ENCODE assay signal across 37 cellular contexts in genomic region chr5:138910546-138911185, GRCh38. TPM values are rescaled to one million over a fixed set of nuclear protein-coding genes. Genes with fewer than 3 reads are reported as not detected.
A peak's percentile ranks its signal among the peaks of the same experiment; 100 is the strongest.
DNase-seq lines count a peak whose midpoint lies in the region; ATAC-seq and TF ChIP-seq lines count a peak whose summit lies in the region.
"Had no signal": no experiment of that assay in that cellular context is flagged by ENCODE, and none has a peak within 500 bp of the region (broad histone marks: within the 10 kb centered on the region; RNA-seq: fewer than 3 reads in every experiment).

No MANE protein-coding gene starts in this region.

- 93 to 100% methylated on average over 4 to 7 of the region's 7 CpGs for WGBS in endodermal cell (ENCODE audit: insufficient coverage in 1 of 2, insufficient read length in 1 of 2), 2 experiments
- 91% methylated on average over 7 of the region's 7 CpGs for WGBS in smooth muscle cell (ENCODE audit: low lambda C conversion rate)

- H3K4me3 ChIP-seq in endodermal cell (ENCODE audit: low read length) (no peak overlapping the region), smooth muscle cell (no peak overlapping the region)
- H3K4me3 ChIP-seq: esophagus squamous epithelium, lung, mucosa of descending colon, testis had no signal

- H3K27ac Mint-ChIP-seq in activated CD8-positive, alpha-beta T cell treated with anti-CD3 and anti-CD28 coated beads, Interleukin-2, amount 10 ng/mL, durations not matched to agents 7 days and 5 days, result no peak overlapping the region
- no peak overlapping the region for H3K27ac Mint-ChIP-seq in activated CD8-positive, alpha-beta T cell treated with anti-CD3 and anti-CD28 coated beads for 36 hours
- H3K27ac Mint-ChIP-seq in endodermal cell, result peak overlapping the region; percentile 18
- H3K27ac Mint-ChIP-seq: activated naive CD8-positive, alpha-beta T cell treated with anti-CD3 and anti-CD28 coated beads, Interleukin-2, amount 50 U/mL, for 24 hours; activated T-cell treated with anti-CD3 and anti-CD28 coated beads, Interleukin-2, amount 50 U/mL, for 24 hours; CD4-positive, CD25-positive, alpha-beta regulatory T cell; stimulated activated naive CD8-positive, alpha-beta T cell treated with anti-CD3 and anti-CD28 coated beads, Interleukin-15, Interleukin-2, amounts not matched to agents 100 ng/mL and 50 ng/mL, for 24 hours had no signal

- H3K4me1 Mint-ChIP-seq in activated CD8-positive, alpha-beta T cell treated with anti-CD3 and anti-CD28 coated beads, Interleukin-2, amount 10 ng/mL, durations not matched to agents 7 days and 5 days (ENCODE audit: low read depth), result peaks cover 6% of the 10 kb centered on the region
- no peaks in the 10 kb centered on the region for H3K4me1 Mint-ChIP-seq in activated CD8-positive, alpha-beta T cell treated with anti-CD3 and anti-CD28 coated beads for 36 hours (ENCODE audit: low read depth)
- peaks cover 5% of the 10 kb centered on the region for H3K4me1 Mint-ChIP-seq in endodermal cell
- H3K4me1 Mint-ChIP-seq: activated naive CD8-positive, alpha-beta T cell treated with anti-CD3 and anti-CD28 coated beads, Interleukin-2, amount 50 U/mL, for 24 hours; CD4-positive, CD25-positive, alpha-beta regulatory T cell; nephron had no signal

- H3K4me1 ChIP-seq in endodermal cell (ENCODE audit: control insufficient read depth, insufficient read depth, low read length) (no peaks in the 10 kb centered on the region), smooth muscle cell (ENCODE audit: low read depth) (peaks cover 5% of the 10 kb centered on the region)
- H3K4me1 ChIP-seq: esophagus squamous epithelium, testis had no signal

- no peak overlapping the region for H3K4me3 Mint-ChIP-seq in activated CD8-positive, alpha-beta T cell treated with anti-CD3 and anti-CD28 coated beads, Interleukin-2, amount 10 ng/mL, durations not matched to agents 7 days and 5 days
- no peak overlapping the region for H3K4me3 Mint-ChIP-seq in activated CD8-positive, alpha-beta T cell treated with anti-CD3 and anti-CD28 coated beads for 36 hours
- no peak overlapping the region for H3K4me3 Mint-ChIP-seq in endodermal cell
- H3K4me3 Mint-ChIP-seq: activated naive CD8-positive, alpha-beta T cell treated with anti-CD3 and anti-CD28 coated beads, Interleukin-2, amount 50 U/mL, for 24 hours; activated T-cell treated with anti-CD3 and anti-CD28 coated beads, Interleukin-2, amount 50 U/mL, for 24 hours; CD4-positive, CD25-positive, alpha-beta regulatory T cell; nephron; stimulated activated naive CD8-positive, alpha-beta T cell treated with anti-CD3 and anti-CD28 coated beads, Interleukin-15, Interleukin-2, amounts not matched to agents 100 ng/mL and 50 ng/mL, for 24 hours had no signal

- H3K36me3 ChIP-seq in endodermal cell (ENCODE audit: control insufficient read depth, insufficient read depth, low read length) (peaks cover 66% of the 10 kb centered on the region), smooth muscle cell (ENCODE audit: low read depth) (peaks cover under 1% of the 10 kb centered on the region)

- peaks cover 7% of the 10 kb centered on the region for H3K27me3 Mint-ChIP-seq in activated CD8-positive, alpha-beta T cell treated with anti-CD3 and anti-CD28 coated beads, Interleukin-2, amount 10 ng/mL, durations not matched to agents 7 days and 5 days (ENCODE audit: low read depth)
- H3K27me3 Mint-ChIP-seq in activated CD8-positive, alpha-beta T cell treated with anti-CD3 and anti-CD28 coated beads for 36 hours, result peaks cover 3% of the 10 kb centered on the region
- H3K27me3 Mint-ChIP-seq in endodermal cell (ENCODE audit: insufficient read depth), result no peaks in the 10 kb centered on the region
- H3K27me3 Mint-ChIP-seq: activated naive CD8-positive, alpha-beta T cell treated with anti-CD3 and anti-CD28 coated beads, Interleukin-2, amount 50 U/mL, for 24 hours; activated T-cell treated with anti-CD3 and anti-CD28 coated beads, Interleukin-2, amount 50 U/mL, for 24 hours; CD4-positive, CD25-positive, alpha-beta regulatory T cell; stimulated activated naive CD8-positive, alpha-beta T cell treated with anti-CD3 and anti-CD28 coated beads, Interleukin-15, Interleukin-2, amounts not matched to agents 100 ng/mL and 50 ng/mL, for 24 hours had no signal

- H3K27me3 ChIP-seq in endodermal cell (ENCODE audit: control insufficient read depth, insufficient read depth, low read length, poor library complexity, severe bottlenecking) (no peaks in the 10 kb centered on the region), smooth muscle cell (ENCODE audit: low read depth) (no peaks in the 10 kb centered on the region)
- H3K27me3 ChIP-seq: esophagus squamous epithelium, testis had no signal

- H3K9me3 ChIP-seq in endodermal cell (ENCODE audit: control insufficient read depth, low read length) (no peaks in the 10 kb centered on the region), smooth muscle cell (replicated peaks; ENCODE audit: low read depth) (no peaks in the 10 kb centered on the region)
- H3K9me3 ChIP-seq: esophagus squamous epithelium, mucosa of descending colon, testis had no signal

- H3K9ac ChIP-seq in endodermal cell (ENCODE audit: extremely low read depth, low read length, poor library complexity, severe bottlenecking), result no peak overlapping the region
- H3K9ac ChIP-seq in smooth muscle cell (ENCODE audit: low read depth), result no peak overlapping the region
- H3K9ac ChIP-seq: KMS-11 had no signal

- no peak for TF ChIP-seq CTCF in activated CD8-positive, alpha-beta T cell treated with anti-CD3 and anti-CD28 coated beads for 36 hours (IDR thresholded peaks at IDR 0.05)
- TF ChIP-seq CTCF in endodermal cell (conservative IDR thresholded peaks at IDR 0.05) (no peak), smooth muscle cell (IDR thresholded peaks at IDR 0.05; ENCODE audit: borderline replicate concordance, insufficient read depth, poor library complexity, severe bottlenecking) (no peak)

- H2AFZ ChIP-seq in smooth muscle cell (ENCODE audit: low read depth), result no peak overlapping the region

- peaks cover 76% of the 10 kb centered on the region for H4K20me1 ChIP-seq in smooth muscle cell (ENCODE audit: low read depth)

- peaks cover 6% of the 10 kb centered on the region for H3F3A ChIP-seq in smooth muscle cell (ENCODE audit: low read depth)

- H3K27ac ChIP-seq in endodermal cell (ENCODE audit: low read depth, low read length) (no peak overlapping the region), smooth muscle cell (ENCODE audit: low read depth) (peak overlapping the region; percentile 1)
- H3K27ac ChIP-seq: esophagus squamous epithelium, HL-60, KMS-11, testis had no signal

- intact Hi-C loops in activated CD8-positive, alpha-beta T cell treated with anti-CD3 and anti-CD28 coated beads for 36 hours (cut with micrococcal nuclease), result no loop called here

- CTCF ChIA-PET in activated CD8-positive, alpha-beta T cell treated with anti-CD3 and anti-CD28 coated beads, Interleukin-2, amount 10 ng/mL, durations not matched to agents 7 days and 5 days (lab: Charles Lee), result interaction anchor here (0.7 kb wide), 1 partner anchor 86 kb away, joined by 3 read pairs; no protein-coding TSS in a partner anchor
- CTCF ChIA-PET in activated CD8-positive, alpha-beta T cell treated with anti-CD3 and anti-CD28 coated beads for 36 hours (lab: Charles Lee), result interaction anchor here (0.7 kb wide), 1 partner anchor 85 kb away, joined by 3 read pairs; no protein-coding TSS in a partner anchor

- peak; percentile 27 for DNase-seq in activated CD8-positive, alpha-beta T cell treated with anti-CD3 and anti-CD28 coated beads, Interleukin-2, amount 10 ng/mL, durations not matched to agents 7 days and 5 days
- no peak for DNase-seq in activated CD8-positive, alpha-beta T cell treated with anti-CD3 and anti-CD28 coated beads for 36 hours
- DNase-seq in M059J (ENCODE audit: low read depth), result peak; percentile 42
- DNase-seq in endodermal cell, result no peak
- no peak for DNase-seq in smooth muscle cell (lab: John Stamatoyannopoulos, UW; ENCODE audit: unreplicated experiment)
- DNase-seq in activated CD4-positive, CD25-positive, alpha-beta regulatory T cell (lab: John Stamatoyannopoulos, UW), result no peak
- DNase-seq: 8988T; activated CD4-positive, alpha-beta T cell treated with anti-CD3 and anti-CD28 coated beads for 48 hours; activated naive CD8-positive, alpha-beta T cell treated with anti-CD3 and anti-CD28 coated beads, Interleukin-2, amount 50 U/mL, for 24 hours; activated T-cell treated with anti-CD3 and anti-CD28 coated beads, Interleukin-2, amount 50 U/mL, for 24 hours; central memory CD4-positive, alpha-beta T cell; dermis blood vessel endothelial cell; DMS79 treated with DMSO at 0.1 percent for 48 hours; esophagus squamous epithelium; foreskin melanocyte; H7; left cardiac atrium; mucosa of descending colon; NCI-H1417 treated with DMSO at 0.1 percent for 48 hours; NCI-H2029 treated with DMSO at 0.1 percent for 48 hours; NCI-H226; NCI-H526 treated with DMSO at 0.1 percent for 48 hours; SHP77; small intestine; stimulated activated CD4-positive, alpha-beta T cell treated with anti-CD3 and anti-CD28 coated beads, Interleukin-1b, Interleukin-23, amount 100 ng/mL, for 48 hours; testis had no signal

- H3K36me3 Mint-ChIP-seq in activated CD8-positive, alpha-beta T cell treated with anti-CD3 and anti-CD28 coated beads, Interleukin-2, amount 10 ng/mL, durations not matched to agents 7 days and 5 days (ENCODE audit: low read depth), result peaks cover 8% of the 10 kb centered on the region
- H3K36me3 Mint-ChIP-seq in activated CD8-positive, alpha-beta T cell treated with anti-CD3 and anti-CD28 coated beads for 36 hours (ENCODE audit: low read depth), result no peaks in the 10 kb centered on the region
- peaks cover 56% of the 10 kb centered on the region for H3K36me3 Mint-ChIP-seq in endodermal cell (ENCODE audit: low read depth)
- H3K36me3 Mint-ChIP-seq: CD4-positive, CD25-positive, alpha-beta regulatory T cell had no signal

- no peak for ATAC-seq in activated CD8-positive, alpha-beta T cell treated with anti-CD3 and anti-CD28 coated beads, Interleukin-2, amount 10 ng/mL, durations not matched to agents 7 days and 5 days
- no peak for ATAC-seq in activated CD8-positive, alpha-beta T cell treated with anti-CD3 and anti-CD28 coated beads for 36 hours
- ATAC-seq in GM19328 (IDR thresholded peaks at IDR 0.05; ENCODE audit: unreplicated experiment), result no peak
- no peak for ATAC-seq in HG02970 (IDR thresholded peaks at IDR 0.05; ENCODE audit: low FRiP score, unreplicated experiment)
- ATAC-seq: activated naive CD8-positive, alpha-beta T cell treated with anti-CD3 and anti-CD28 coated beads, Interleukin-2, amount 50 U/mL, for 24 hours; left cardiac atrium; mucosa of descending colon; Panc1 had no signal

- H3K9me3 Mint-ChIP-seq in activated CD8-positive, alpha-beta T cell treated with anti-CD3 and anti-CD28 coated beads, Interleukin-2, amount 10 ng/mL, durations not matched to agents 7 days and 5 days (ENCODE audit: insufficient read depth), result peaks cover 4% of the 10 kb centered on the region
- no peaks in the 10 kb centered on the region for H3K9me3 Mint-ChIP-seq in activated CD8-positive, alpha-beta T cell treated with anti-CD3 and anti-CD28 coated beads for 36 hours
- H3K9me3 Mint-ChIP-seq in endodermal cell, result no peaks in the 10 kb centered on the region
- H3K9me3 Mint-ChIP-seq: activated naive CD8-positive, alpha-beta T cell treated with anti-CD3 and anti-CD28 coated beads, Interleukin-2, amount 50 U/mL, for 24 hours; activated T-cell treated with anti-CD3 and anti-CD28 coated beads, Interleukin-2, amount 50 U/mL, for 24 hours; nephron; stimulated activated naive CD8-positive, alpha-beta T cell treated with anti-CD3 and anti-CD28 coated beads, Interleukin-15, Interleukin-2, amounts not matched to agents 100 ng/mL and 50 ng/mL, for 24 hours had no signal

- peaks cover 38% of the 10 kb centered on the region for H3K79me2 ChIP-seq in smooth muscle cell (ENCODE audit: low read depth)

- POLR2A ChIA-PET in activated CD8-positive, alpha-beta T cell treated with anti-CD3 and anti-CD28 coated beads, Interleukin-2, amount 10 ng/mL, durations not matched to agents 7 days and 5 days (lab: Charles Lee), result no interaction called here
- POLR2A ChIA-PET in activated CD8-positive, alpha-beta T cell treated with anti-CD3 and anti-CD28 coated beads for 36 hours (lab: Charles Lee), result interaction anchor here (0.6 kb wide), 1 partner anchor 38 kb away, joined by 3 read pairs; no protein-coding TSS in a partner anchor

- H3K4me2 ChIP-seq in smooth muscle cell, result no peak overlapping the region
- H3K4me2 ChIP-seq: KMS-11 had no signal

RNA-seq across cellular contexts. Expression of gene LRRTM2, which starts 35.5 kb away (rescaled TPM):
- under 1 TPM in 1 of 2 experiments, not detected in 1; 0.26 TPM for total RNA-seq in activated CD8-positive, alpha-beta T cell treated with anti-CD3 and anti-CD28 coated beads, Interleukin-2, amount 10 ng/mL, durations not matched to agents 7 days and 5 days
- total RNA-seq in activated CD8-positive, alpha-beta T cell treated with anti-CD3 and anti-CD28 coated beads for 36 hours, result not detected
- total RNA-seq in M059J (2014; rRNA removed; shearing (Covaris generic)), result not detected in 2 replicates
- total RNA-seq in endodermal cell, result not detected
- 6.3 TPM for polyA plus RNA-seq in endodermal cell (2013, experiment 1 of 2)
- 3.5 TPM for polyA plus RNA-seq in endodermal cell (2013, experiment 2 of 2)
- total RNA-seq in smooth muscle cell, result 0.22 and 0.81 TPM in 2 replicates
- polyA plus RNA-seq in smooth muscle cell, result 0.76 and 0.95 TPM in 2 replicates
- total RNA-seq: activated CD8-positive, alpha-beta memory T cell treated with anti-CD3 and anti-CD28 coated beads for 36 hours; CD4-positive, CD25-positive, alpha-beta regulatory T cell; H7; osteocyte had no signal

Comparison
In these comparisons a context has a peak if more than half of its experiments do, and no peak if none do; other contexts are left out.
1. DNase-seq: peak in activated CD8-positive, alpha-beta T cell treated with anti-CD3 and anti-CD28 coated beads, Interleukin-2, amount 10 ng/mL, durations not matched to agents 7 days and 5 days (single experiment) and M059J (single experiment); none in activated CD8-positive, alpha-beta T cell treated with anti-CD3 and anti-CD28 coated beads for 36 hours (single experiment), endodermal cell (single experiment), smooth muscle cell (single experiment) and activated CD4-positive, CD25-positive, alpha-beta regulatory T cell (0 of 4).